In genomic region chr9:128689293-128689770, GRCh38 we compare ENCODE assay signal across 8 cellular contexts. TPM values are rescaled to one million over a fixed set of nuclear protein-coding genes. Genes with fewer than 3 reads are reported as not detected.
A peak's percentile ranks its signal among the peaks of the same experiment; 100 is the strongest.
DNase-seq lines count a peak whose midpoint lies in the region; FAIRE-seq and TF ChIP-seq lines count a peak whose summit lies in the region.

No MANE protein-coding gene starts in this region.

- whole genome bisulfite sequencing in iPS DF 6.9 (ENCODE audit: insufficient coverage, insufficient read length) = no CpG with 5 or more reads among the region's 78 CpGs

- no peaks in the 10 kb centered on the region for H3K9me3 ChIP-seq in adipocyte (ENCODE audit: control insufficient read depth, low read length)
- H3K9me3 ChIP-seq in iPS DF 6.9 (ENCODE audit: control insufficient read depth, insufficient read depth, low read length) = no peaks in the 10 kb centered on the region
- H3K9me3 ChIP-seq in skeletal muscle satellite cell (replicated peaks; ENCODE audit: low read length) = no peaks in the 10 kb centered on the region

- peak; percentile 59 for DNase-seq in COR-L47 (lab: John Stamatoyannopoulos, UW)
- DNase-seq in H4 (ENCODE audit: low spot score) = peak; percentile 30
- DNase-seq in NCI-H2171 treated with DMSO at 0.1 percent for 48 hours (lab: John Stamatoyannopoulos, UW) = peak; percentile 67
- no peak for DNase-seq in adipocyte (ENCODE audit: low read depth)
- DNase-seq in iPS DF 6.9 (ENCODE audit: low read depth, low spot score) = no peak
- DNase-seq in DMS153 treated with DMSO at 0.1 percent for 48 hours (lab: John Stamatoyannopoulos, UW; ENCODE audit: unreplicated experiment) = no peak
- DNase-seq in H54 (ENCODE audit: insufficient read length, low spot score) = no peak

- TF ChIP-seq POLR2A in H54 (IDR thresholded peaks at IDR 0.05; ENCODE audit: low read depth, low read length) = no peak

- no peak overlapping the region for H3K27ac ChIP-seq in iPS DF 6.9 (ENCODE audit: low read length)

- FAIRE-seq in H54 (lab: Jason Lieb, UNC) = no peak

- H3K4me3 ChIP-seq in adipocyte (ENCODE audit: low read length) (peak overlapping the region; percentile 73), iPS DF 6.9 (ENCODE audit: low read length) (peak overlapping the region; percentile 44), skeletal muscle satellite cell (ENCODE audit: low read length) (peak overlapping the region; percentile 90)

- H3K4me2 ChIP-seq in skeletal muscle satellite cell (ENCODE audit: low read length) = peak overlapping the region; percentile 46

- H3K36me3 ChIP-seq in adipocyte (ENCODE audit: control insufficient read depth, insufficient read depth, low read length, severe bottlenecking) = peaks cover 32% of the 10 kb centered on the region
- peaks cover 20% of the 10 kb centered on the region for H3K36me3 ChIP-seq in iPS DF 6.9 (ENCODE audit: control insufficient read depth, insufficient read depth, low read length)
- H3K36me3 ChIP-seq in skeletal muscle satellite cell (ENCODE audit: insufficient read depth, low read length) = peaks cover 32% of the 10 kb centered on the region

- H3K9ac ChIP-seq in adipocyte (ENCODE audit: low read length) (peak overlapping the region; percentile 80), skeletal muscle satellite cell (ENCODE audit: low read depth, low read length) (peak overlapping the region; percentile 88)

- H3K4me1 ChIP-seq in adipocyte (ENCODE audit: control insufficient read depth, insufficient read depth, low read length) (peaks cover 25% of the 10 kb centered on the region), iPS DF 6.9 (ENCODE audit: control insufficient read depth, insufficient read depth, low read length) (0 out of 2 replicates have a peak, but pooled peaks cover 4% of the 10 kb centered on the region), skeletal muscle satellite cell (ENCODE audit: control insufficient read depth, insufficient read depth, low read length) (peaks cover 17% of the 10 kb centered on the region)

- H3K27me3 ChIP-seq in adipocyte (replicated peaks; ENCODE audit: control insufficient read depth, insufficient read depth, low read length) (no peaks in the 10 kb centered on the region), iPS DF 6.9 (ENCODE audit: control insufficient read depth, insufficient read depth, low read length) (no peaks in the 10 kb centered on the region), skeletal muscle satellite cell (ENCODE audit: control insufficient read depth, insufficient read depth, low read length) (no peaks in the 10 kb centered on the region)

RNA-seq across cellular contexts. Expression of gene SET, which starts 0.3 kb away (rescaled TPM):
- 568 and 655 TPM in 2 replicates for total RNA-seq in H4 (2014; rRNA removed; shearing (Covaris generic))
- 329 and 459 TPM in 2 replicates for total RNA-seq in skeletal muscle satellite cell (2012; rRNA removed)

RNA-seq across cellular contexts. Expression of gene PKN3, which starts 13.0 kb away (rescaled TPM):
- total RNA-seq in H4 (2014; rRNA removed; shearing (Covaris generic)) = 1.9 and 2.8 TPM in 2 replicates
- total RNA-seq in skeletal muscle satellite cell (2012; rRNA removed) = 1.3 and 2.2 TPM in 2 replicates

RNA-seq across cellular contexts. Expression of gene DYNC2I2, which starts 32.7 kb away (rescaled TPM):
- total RNA-seq in H4 (2014; rRNA removed; shearing (Covaris generic)) = 56.9 and 69.0 TPM in 2 replicates
- 34.2 and 44.1 TPM in 2 replicates for total RNA-seq in skeletal muscle satellite cell (2012; rRNA removed)

RNA-seq across cellular contexts. Expression of gene ZDHHC12, which starts 34.6 kb away (rescaled TPM):
- 46.4 and 57.8 TPM in 2 replicates for total RNA-seq in H4 (2014; rRNA removed; shearing (Covaris generic))
- 22.9 and 28.4 TPM in 2 replicates for total RNA-seq in skeletal muscle satellite cell (2012; rRNA removed)

Comparison
In these comparisons a context has a peak if more than half of its experiments do, and no peak if none do; other contexts are left out.
1. DNase-seq: peak in COR-L47 (single experiment), H4 (single experiment) and NCI-H2171 treated with DMSO at 0.1 percent for 48 hours (single experiment); none in adipocyte (single experiment), iPS DF 6.9 (single experiment), DMS153 treated with DMSO at 0.1 percent for 48 hours (single experiment) and H54 (single experiment).
2. Peak in every context shown above with its lines, with median percentiles within 50 percentile points of each other: H3K4me3 ChIP-seq.